ENCODE assay signal across 13 cellular contexts in the genomic region with DNA sequence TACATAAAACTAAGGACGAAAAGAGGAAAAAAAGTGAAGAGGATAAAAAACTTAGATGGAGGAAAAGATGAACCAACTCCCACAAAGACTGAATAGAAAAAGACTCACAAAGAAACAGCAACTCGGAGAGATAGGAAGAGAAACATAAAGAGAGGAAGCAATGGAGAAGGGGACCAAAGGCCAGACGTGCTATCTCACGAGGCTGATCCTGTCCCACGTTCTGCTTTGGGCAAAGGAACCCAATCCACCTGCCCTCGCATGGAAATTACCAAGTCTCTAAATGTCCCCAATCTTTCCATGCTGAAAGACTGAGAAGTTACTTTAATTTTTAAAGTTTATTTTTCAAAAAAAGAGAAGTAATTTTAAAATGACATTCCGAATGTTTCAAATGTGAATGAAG. TPM values are rescaled to one million over a fixed set of nuclear protein-coding genes. Genes with fewer than 3 reads are reported as not detected.
DNase-seq lines count a peak whose midpoint lies in the region; ATAC-seq and TF ChIP-seq lines count a peak whose summit lies in the region.
"Had no signal": no experiment of that assay in that cellular context is flagged by ENCODE, and none has a peak within 500 bp of the region (broad histone marks: within the 10 kb centered on the region; RNA-seq: fewer than 3 reads in every experiment).

No MANE protein-coding gene starts in this region.

- peaks cover 55% of the 10 kb centered on the region for H3K36me3 Mint-ChIP-seq in activated CD4-positive, alpha-beta T cell treated with anti-CD3 and anti-CD28 coated beads, Interleukin-2, amount 10 ng/mL, durations not matched to agents 24 days and 14 days (ENCODE audit: low read depth)
- H3K36me3 Mint-ChIP-seq in GM23338 (ENCODE audit: low read depth) (peaks cover 33% of the 10 kb centered on the region), WTC11 (peaks cover 39% of the 10 kb centered on the region), mesothelial cell of epicardium (peaks cover 22% of the 10 kb centered on the region)

- no peak overlapping the region for H2AFZ ChIP-seq in GM23338

- H3K27ac ChIP-seq in GM23338 (ENCODE audit: low read depth) = no peak overlapping the region
- H3K27ac ChIP-seq: 22Rv1, KMS-11 had no signal

- H3K9me3 Mint-ChIP-seq in activated CD4-positive, alpha-beta T cell treated with anti-CD3 and anti-CD28 coated beads, Interleukin-2, amount 10 ng/mL, durations not matched to agents 24 days and 14 days = no peaks in the 10 kb centered on the region
- H3K9me3 Mint-ChIP-seq in GM23338 (no peaks in the 10 kb centered on the region), WTC11 (no peaks in the 10 kb centered on the region), mesothelial cell of epicardium (no peaks in the 10 kb centered on the region)
- H3K9me3 Mint-ChIP-seq: CD14-positive monocyte; CD8-positive, alpha-beta memory T cell had no signal

- H3K27me3 ChIP-seq in GM23338 (ENCODE audit: insufficient read depth) = no peaks in the 10 kb centered on the region

- no peak overlapping the region for H3K4me3 ChIP-seq in GM23338

- H3K27me3 Mint-ChIP-seq in activated CD4-positive, alpha-beta T cell treated with anti-CD3 and anti-CD28 coated beads, Interleukin-2, amount 10 ng/mL, durations not matched to agents 24 days and 14 days = no peaks in the 10 kb centered on the region
- H3K27me3 Mint-ChIP-seq in GM23338 (ENCODE audit: insufficient read depth, low read depth, poor library complexity) (no peaks in the 10 kb centered on the region), WTC11 (ENCODE audit: low read depth) (no peaks in the 10 kb centered on the region), mesothelial cell of epicardium (ENCODE audit: low read depth) (no peaks in the 10 kb centered on the region)
- H3K27me3 Mint-ChIP-seq: CD8-positive, alpha-beta memory T cell had no signal

- CTCF ChIA-PET in WTC11 (lab: Charles Lee) = interaction anchor here (0.7 kb wide), 1 partner anchor 61 kb away, joined by 3 read pairs; no protein-coding TSS in a partner anchor

- peaks cover 3% of the 10 kb centered on the region for H3K4me1 Mint-ChIP-seq in activated CD4-positive, alpha-beta T cell treated with anti-CD3 and anti-CD28 coated beads, Interleukin-2, amount 10 ng/mL, durations not matched to agents 24 days and 14 days
- no peaks in the 10 kb centered on the region for H3K4me1 Mint-ChIP-seq in GM23338
- H3K4me1 Mint-ChIP-seq in WTC11 = no peaks in the 10 kb centered on the region
- peaks cover 63% of the 10 kb centered on the region for H3K4me1 Mint-ChIP-seq in mesothelial cell of epicardium

- peaks cover 21% of the 10 kb centered on the region; the same call in 1 of the 2 replicates for H3K79me2 ChIP-seq in GM23338 (replicated peaks; ENCODE audit: insufficient read depth)

- peaks cover 10% of the 10 kb centered on the region for H4K20me1 ChIP-seq in GM23338 (replicated peaks; ENCODE audit: insufficient read depth)

- no peak for ATAC-seq in GM23338
- ATAC-seq in WTC11 = no peak
- ATAC-seq in GM18868 (IDR thresholded peaks at IDR 0.05; ENCODE audit: unreplicated experiment) = no peak
- no peak for ATAC-seq in GM19452 (IDR thresholded peaks at IDR 0.05; ENCODE audit: unreplicated experiment)

- H3K36me3 ChIP-seq in GM23338 (ENCODE audit: insufficient read depth) = peaks cover 30% of the 10 kb centered on the region

- H3K27ac Mint-ChIP-seq in activated CD4-positive, alpha-beta T cell treated with anti-CD3 and anti-CD28 coated beads, Interleukin-2, amount 10 ng/mL, durations not matched to agents 24 days and 14 days = no peak overlapping the region
- H3K27ac Mint-ChIP-seq in GM23338 (peak overlapping the region; percentile 28; the same call in 1 of the 2 replicates), WTC11 (0 out of 2 replicates have a peak overlapping the region, but pooled peaks have one; percentile 33), mesothelial cell of epicardium (peak overlapping the region; percentile 85)
- H3K27ac Mint-ChIP-seq: CD14-positive monocyte had no signal

- no peak overlapping the region for H3K4me3 Mint-ChIP-seq in activated CD4-positive, alpha-beta T cell treated with anti-CD3 and anti-CD28 coated beads, Interleukin-2, amount 10 ng/mL, durations not matched to agents 24 days and 14 days
- no peak overlapping the region for H3K4me3 Mint-ChIP-seq in GM23338
- no peak overlapping the region for H3K4me3 Mint-ChIP-seq in WTC11
- no peak overlapping the region for H3K4me3 Mint-ChIP-seq in mesothelial cell of epicardium
- H3K4me3 Mint-ChIP-seq: CD14-positive monocyte; CD8-positive, alpha-beta memory T cell had no signal

- no peak for TF ChIP-seq CTCF in GM23338 (conservative IDR thresholded peaks at IDR 0.05; ENCODE audit: low read depth in 2 of 2)
- TF ChIP-seq CTCF in WTC11 (IDR thresholded peaks at IDR 0.05) = no peak
- TF ChIP-seq CTCF in mesothelial cell of epicardium (IDR thresholded peaks at IDR 0.05; ENCODE audit: unreplicated experiment) = no peak

- H3K4me1 ChIP-seq in GM23338 (ENCODE audit: insufficient read depth) = no peaks in the 10 kb centered on the region

- no peaks in the 10 kb centered on the region for H3K9me2 ChIP-seq in GM23338 (ENCODE audit: insufficient read depth)

- DNase-seq in activated CD4-positive, alpha-beta T cell treated with anti-CD3 and anti-CD28 coated beads, Interleukin-2, amount 10 ng/mL, durations not matched to agents 24 days and 14 days = peak; percentile 23
- DNase-seq in activated CD4-positive, alpha-beta T cell treated with anti-CD3 and anti-CD28 coated beads, Interleukin-2, amount 50 U/mL, for 1 hour = no peak
- DNase-seq in GM23338 (ENCODE audit: low spot score) (no peak), WTC11 (ENCODE audit: low spot score) (no peak), mesothelial cell of epicardium (ENCODE audit: low spot score in 2 of 2, unreplicated experiment in 2 of 2) (no peak), NCI-H2029 (lab: John Stamatoyannopoulos, UW) (no peak)
- DNase-seq: CD8-positive, alpha-beta memory T cell; DMS53 had no signal

- intact Hi-C loops in activated CD4-positive, alpha-beta T cell treated with anti-CD3 and anti-CD28 coated beads, Interleukin-2, amount 10 ng/mL, durations not matched to agents 24 days and 14 days (cut with micrococcal nuclease) = no loop called here

- H3F3A ChIP-seq in GM23338 (replicated peaks; ENCODE audit: low read depth) = no peaks in the 10 kb centered on the region; the same call in 1 of the 2 replicates

- POLR2A ChIA-PET in WTC11 (lab: Charles Lee) = interaction anchor here (0.6 kb wide), 1 partner anchor 101 kb away, joined by 3 read pairs; no protein-coding TSS in a partner anchor

- no peak overlapping the region for H3K4me2 ChIP-seq in GM23338
- H3K4me2 ChIP-seq: KMS-11 had no signal

TF ChIP-seq in GM23338, 12 proteins besides CTCF, POLR2A, EP300 and RAD21 (continues in another document):
- TF ChIP-seq ZNF114 (CRISPR knock-in tag; IDR thresholded peaks at IDR 0.05) (no peak), EZH2phosphoT487 (IDR thresholded peaks at IDR 0.05; ENCODE audit: unreplicated experiment) (no peak), CREB1 (CRISPR knock-in tag; IDR thresholded peaks at IDR 0.05; ENCODE audit: low read depth) (no peak), STAT1 (IDR thresholded peaks at IDR 0.05; ENCODE audit: unreplicated experiment) (no peak), POLR2AphosphoS5 (IDR thresholded peaks at IDR 0.05; ENCODE audit: low read depth) (no peak), EZH2 (IDR thresholded peaks at IDR 0.05; ENCODE audit: low read depth, unreplicated experiment) (no peak), JUNB (IDR thresholded peaks at IDR 0.05; ENCODE audit: unreplicated experiment) (no peak)
- TF ChIP-seq, protein P1, sequence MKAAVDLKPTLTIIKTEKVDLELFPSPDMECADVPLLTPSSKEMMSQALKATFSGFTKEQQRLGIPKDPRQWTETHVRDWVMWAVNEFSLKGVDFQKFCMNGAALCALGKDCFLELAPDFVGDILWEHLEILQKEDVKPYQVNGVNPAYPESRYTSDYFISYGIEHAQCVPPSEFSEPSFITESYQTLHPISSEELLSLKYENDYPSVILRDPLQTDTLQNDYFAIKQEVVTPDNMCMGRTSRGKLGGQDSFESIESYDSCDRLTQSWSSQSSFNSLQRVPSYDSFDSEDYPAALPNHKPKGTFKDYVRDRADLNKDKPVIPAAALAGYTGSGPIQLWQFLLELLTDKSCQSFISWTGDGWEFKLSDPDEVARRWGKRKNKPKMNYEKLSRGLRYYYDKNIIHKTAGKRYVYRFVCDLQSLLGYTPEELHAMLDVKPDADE (IDR thresholded peaks at IDR 0.05) = no peak

TF ChIP-seq in WTC11, 78 proteins besides CTCF, POLR2A, EP300 and RAD21 (continues in another document):
- TF ChIP-seq ATF3 (CRISPR knock-in tag; conservative IDR thresholded peaks at IDR 0.05) (no peak), TEAD1 (CRISPR knock-in tag; IDR thresholded peaks at IDR 0.05) (no peak)
- TF ChIP-seq, protein P2, sequence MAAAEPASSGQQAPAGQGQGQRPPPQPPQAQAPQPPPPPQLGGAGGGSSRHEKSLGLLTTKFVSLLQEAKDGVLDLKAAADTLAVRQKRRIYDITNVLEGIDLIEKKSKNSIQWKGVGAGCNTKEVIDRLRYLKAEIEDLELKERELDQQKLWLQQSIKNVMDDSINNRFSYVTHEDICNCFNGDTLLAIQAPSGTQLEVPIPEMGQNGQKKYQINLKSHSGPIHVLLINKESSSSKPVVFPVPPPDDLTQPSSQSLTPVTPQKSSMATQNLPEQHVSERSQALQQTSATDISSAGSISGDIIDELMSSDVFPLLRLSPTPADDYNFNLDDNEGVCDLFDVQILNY (CRISPR knock-in tag; IDR thresholded peaks at IDR 0.05) = no peak

RNA-seq across cellular contexts. Expression of gene TMEM245, which starts 36.6 kb away (rescaled TPM):
- total RNA-seq in activated CD4-positive, alpha-beta T cell treated with anti-CD3 and anti-CD28 coated beads, Interleukin-2, amount 10 ng/mL, durations not matched to agents 24 days and 14 days = 26.7 and 27.0 TPM in 2 replicates
- total RNA-seq in GM23338 (2014; rRNA removed; shearing (Covaris generic)) = 61.3 and 64.1 TPM in 2 replicates
- 14.8 and 17.3 TPM in 2 replicates for polyA plus RNA-seq in GM23338 (2016; fragmentation: Nextera tagmentation; extraction: Ambion mirVana)
- total RNA-seq in WTC11 (2021) (40.8 to 47.2 TPM (median 43.2 TPM) in 3 replicates), mesothelial cell of epicardium (73.0 to 77.9 TPM (median 74.6 TPM) in 3 replicates)
